Comparison of ENCODE assay signal across 8 cellular contexts in the genomic region with DNA sequence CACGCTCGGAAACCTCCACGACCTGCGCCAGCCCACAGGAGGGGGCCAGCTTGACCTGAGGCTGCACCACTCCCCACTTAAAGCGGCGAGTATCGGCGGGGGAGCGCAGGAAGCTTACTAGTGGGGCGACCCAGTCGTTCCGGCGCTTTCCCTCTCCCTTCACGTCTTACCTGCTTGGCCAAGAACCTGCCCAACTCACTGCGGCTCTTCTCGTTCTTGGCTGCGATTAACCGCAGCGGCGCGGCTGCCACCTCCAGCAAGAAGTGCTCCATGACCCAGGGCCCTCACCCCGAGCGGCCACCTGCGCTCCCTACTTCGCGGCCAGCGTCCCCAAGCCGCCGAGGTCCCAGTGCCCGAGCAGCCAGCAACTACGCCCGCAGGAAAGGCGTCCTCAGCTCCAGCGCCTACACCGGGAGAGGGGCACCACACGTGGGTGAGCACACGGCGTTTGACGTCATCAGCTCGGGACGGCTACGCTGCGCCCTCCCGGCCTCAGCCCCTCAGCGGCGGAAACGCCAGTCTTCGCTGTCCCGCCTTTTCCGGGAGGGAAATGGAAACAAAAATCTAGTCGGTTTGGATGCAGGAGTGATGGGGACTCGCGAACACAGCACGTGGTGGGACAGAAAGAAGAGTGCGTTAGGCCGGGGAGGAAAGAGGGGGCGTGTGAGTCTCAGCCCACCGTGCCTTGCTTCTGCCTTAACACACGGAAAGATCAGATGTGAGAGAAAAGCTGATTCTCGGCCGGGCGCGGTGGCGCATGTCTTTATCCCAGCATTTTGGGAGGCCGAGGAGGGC.
DNase-seq lines count a peak whose midpoint lies in the region; ATAC-seq, FAIRE-seq and TF ChIP-seq lines count a peak whose summit lies in the region.

A gene with protein sequence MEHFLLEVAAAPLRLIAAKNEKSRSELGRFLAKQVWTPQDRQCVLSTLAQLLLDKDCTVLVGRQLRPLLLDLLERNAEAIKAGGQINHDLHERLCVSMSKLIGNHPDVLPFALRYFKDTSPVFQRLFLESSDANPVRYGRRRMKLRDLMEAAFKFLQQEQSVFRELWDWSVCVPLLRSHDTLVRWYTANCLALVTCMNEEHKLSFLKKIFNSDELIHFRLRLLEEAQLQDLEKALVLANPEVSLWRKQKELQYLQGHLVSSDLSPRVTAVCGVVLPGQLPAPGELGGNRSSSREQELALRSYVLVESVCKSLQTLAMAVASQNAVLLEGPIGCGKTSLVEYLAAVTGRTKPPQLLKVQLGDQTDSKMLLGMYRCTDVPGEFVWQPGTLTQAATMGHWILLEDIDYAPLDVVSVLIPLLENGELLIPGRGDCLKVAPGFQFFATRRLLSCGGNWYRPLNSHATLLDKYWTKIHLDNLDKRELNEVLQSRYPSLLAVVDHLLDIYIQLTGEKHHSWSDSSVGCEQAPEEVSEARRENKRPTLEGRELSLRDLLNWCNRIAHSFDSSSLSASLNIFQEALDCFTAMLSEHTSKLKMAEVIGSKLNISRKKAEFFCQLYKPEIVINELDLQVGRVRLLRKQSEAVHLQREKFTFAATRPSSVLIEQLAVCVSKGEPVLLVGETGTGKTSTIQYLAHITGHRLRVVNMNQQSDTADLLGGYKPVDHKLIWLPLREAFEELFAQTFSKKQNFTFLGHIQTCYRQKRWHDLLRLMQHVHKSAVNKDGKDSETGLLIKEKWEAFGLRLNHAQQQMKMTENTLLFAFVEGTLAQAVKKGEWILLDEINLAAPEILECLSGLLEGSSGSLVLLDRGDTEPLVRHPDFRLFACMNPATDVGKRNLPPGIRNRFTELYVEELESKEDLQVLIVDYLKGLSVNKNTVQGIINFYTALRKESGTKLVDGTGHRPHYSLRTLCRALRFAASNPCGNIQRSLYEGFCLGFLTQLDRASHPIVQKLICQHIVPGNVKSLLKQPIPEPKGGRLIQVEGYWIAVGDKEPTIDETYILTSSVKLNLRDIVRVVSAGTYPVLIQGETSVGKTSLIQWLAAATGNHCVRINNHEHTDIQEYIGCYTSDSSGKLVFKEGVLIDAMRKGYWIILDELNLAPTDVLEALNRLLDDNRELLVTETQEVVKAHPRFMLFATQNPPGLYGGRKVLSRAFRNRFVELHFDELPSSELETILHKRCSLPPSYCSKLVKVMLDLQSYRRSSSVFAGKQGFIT (N-terminal part only) (minus strand): TSS at position 459 of the 795 bp plus-strand sequence. CDS start 187 bp downstream, at position 272.

- peak; percentile 9 for FAIRE-seq in islet of Langerhans (lab: Jason Lieb, UNC)

- ATAC-seq in GM19035 (IDR thresholded peaks at IDR 0.05; ENCODE audit: unreplicated experiment) = peak; percentile 94
- peak; percentile 95 for ATAC-seq in HG03354 (IDR thresholded peaks at IDR 0.05; ENCODE audit: poor library complexity, severe bottlenecking, unreplicated experiment)
- ATAC-seq in activated CD4-positive, CD25-positive, alpha-beta regulatory T cell treated with anti-CD3 and anti-CD28 coated beads, Interleukin-2, amount 50 U/mL, for 24 hours = peak; percentile 97 to 98

- DNase-seq in AG10803 (ENCODE audit: low read depth) (peak; percentile 89), NCI-H446 treated with DMSO at 0.1 percent for 48 hours (lab: John Stamatoyannopoulos, UW) (peak; percentile 80), cerebellar cortex (ENCODE audit: low spot score) (peak; percentile 97)
- peak; percentile 83 for DNase-seq in stimulated activated CD4-positive, alpha-beta T cell treated with anti-CD3 and anti-CD28 coated beads, Interleukin-12 subunit alpha, Interleukin-12 subunit beta, amount 100 ng/mL, for 4 hours

- TF ChIP-seq CTCF in AG10803 (conservative IDR thresholded peaks at IDR 0.05; ENCODE audit: low read length) = no peak

- peak within 1 kb of the TSS; percentile 95 for H3K4me3 ChIP-seq in AG10803 (ENCODE audit: low read length)

Comparison
In these comparisons a context has a peak if more than half of its experiments do, and no peak if none do; other contexts are left out.
1. Peak in every context shown above with its lines: DNase-seq, ATAC-seq and H3K4me3 ChIP-seq.